ENCODE assay signal across 6 cellular contexts in genomic region chr14:105476937-105477658, GRCh38. TPM values are rescaled to one million over a fixed set of nuclear protein-coding genes. Genes with fewer than 3 reads are reported as not detected.
A peak's percentile ranks its signal among the peaks of the same experiment; 100 is the strongest.
DNase-seq lines count a peak whose midpoint lies in the region; ATAC-seq, FAIRE-seq and TF ChIP-seq lines count a peak whose summit lies in the region.

No MANE protein-coding gene starts in this region.

- H3K27ac ChIP-seq in kidney (ENCODE audit: low read depth in 2 of 2, low read length in 2 of 2) (peak overlapping the region; percentile 91 to 97), upper lobe of left lung (peak overlapping the region; percentile 86 to 98 (median 92))

- H3K4me3 Mint-ChIP-seq in activated CD8-positive, alpha-beta T cell treated with anti-CD3 and anti-CD28 coated beads for 36 hours = no peak overlapping the region
- no peak overlapping the region for H3K4me3 Mint-ChIP-seq in activated CD8-positive, alpha-beta T cell treated with anti-CD3 and anti-CD28 coated beads, Interleukin-2, amount 10 ng/mL, durations not matched to agents 7 days and 5 days

- peak overlapping the region; percentile 39 to 71 for H3K4me3 ChIP-seq in kidney (ENCODE audit: low read length in 2 of 2)
- peak overlapping the region; percentile 59 to 90 (median 85) for H3K4me3 ChIP-seq in upper lobe of left lung

- CTCF ChIA-PET in activated CD8-positive, alpha-beta T cell treated with anti-CD3 and anti-CD28 coated beads for 36 hours (lab: Charles Lee) = interaction anchor here (0.9 to 2.0 kb wide), 4 partner anchors 9 to 106 kb away, joined by 3 to 5 read pairs (median 4); no protein-coding TSS in a partner anchor
- CTCF ChIA-PET in activated CD8-positive, alpha-beta T cell treated with anti-CD3 and anti-CD28 coated beads, Interleukin-2, amount 10 ng/mL, durations not matched to agents 7 days and 5 days (lab: Charles Lee) = interaction anchor here (0.7 to 2.1 kb wide), 2 partner anchors 13 to 83 kb away, joined by 3 to 7 read pairs; no protein-coding TSS in a partner anchor

- 30 to 43% methylated on average over 4 to 13 of the region's 15 CpGs for WGBS in upper lobe of left lung, 2 donors

- peaks cover 2% of the 10 kb centered on the region for H3K36me3 Mint-ChIP-seq in activated CD8-positive, alpha-beta T cell treated with anti-CD3 and anti-CD28 coated beads for 36 hours (ENCODE audit: low read depth)
- H3K36me3 Mint-ChIP-seq in activated CD8-positive, alpha-beta T cell treated with anti-CD3 and anti-CD28 coated beads, Interleukin-2, amount 10 ng/mL, durations not matched to agents 7 days and 5 days (ENCODE audit: low read depth) = peaks cover 3% of the 10 kb centered on the region

- peak in 1 of 4 donors; percentile 15 for TF ChIP-seq POLR2A in upper lobe of left lung (IDR thresholded peaks at IDR 0.05)

- no peaks in the 10 kb centered on the region for H3K9me3 ChIP-seq in kidney (ENCODE audit: control insufficient read depth in 1 of 2, low read length in 2 of 2)
- no peaks in the 10 kb centered on the region for H3K9me3 ChIP-seq in upper lobe of left lung

- ATAC-seq in activated CD8-positive, alpha-beta T cell treated with anti-CD3 and anti-CD28 coated beads for 36 hours = no peak
- ATAC-seq in activated CD8-positive, alpha-beta T cell treated with anti-CD3 and anti-CD28 coated beads, Interleukin-2, amount 10 ng/mL, durations not matched to agents 7 days and 5 days = no peak
- no peak for ATAC-seq in upper lobe of left lung (ENCODE audit: low FRiP score in 2 of 2)
- ATAC-seq in HG03139 (IDR thresholded peaks at IDR 0.05; ENCODE audit: unreplicated experiment) = no peak

- POLR2A ChIA-PET in activated CD8-positive, alpha-beta T cell treated with anti-CD3 and anti-CD28 coated beads for 36 hours (lab: Charles Lee) = interaction anchor here (1.0 kb wide), 1 partner anchor 41 kb away, joined by 4 read pairs; no protein-coding TSS in a partner anchor
- POLR2A ChIA-PET in activated CD8-positive, alpha-beta T cell treated with anti-CD3 and anti-CD28 coated beads, Interleukin-2, amount 10 ng/mL, durations not matched to agents 7 days and 5 days (lab: Charles Lee) = interaction anchor here (0.8 kb wide), 1 partner anchor 13 kb away, joined by 4 read pairs; no protein-coding TSS in a partner anchor

- H3K27me3 Mint-ChIP-seq in activated CD8-positive, alpha-beta T cell treated with anti-CD3 and anti-CD28 coated beads for 36 hours = peaks cover 23% of the 10 kb centered on the region
- peaks cover 26% of the 10 kb centered on the region for H3K27me3 Mint-ChIP-seq in activated CD8-positive, alpha-beta T cell treated with anti-CD3 and anti-CD28 coated beads, Interleukin-2, amount 10 ng/mL, durations not matched to agents 7 days and 5 days (ENCODE audit: low read depth)

- peak in 1 of 4 donors; percentile 24 for TF ChIP-seq EP300 in upper lobe of left lung (IDR thresholded peaks at IDR 0.05)

- H3K4me1 ChIP-seq in kidney (ENCODE audit: control insufficient read depth in 1 of 2, insufficient read depth in 1 of 2, low read depth in 1 of 2, low read length in 2 of 2) (peaks cover 19 to 45% of the 10 kb centered on the region in 2 donors), upper lobe of left lung (peaks cover 46 to 93% (median 76%) of the 10 kb centered on the region in 4 donors)

- H3K4me1 Mint-ChIP-seq in activated CD8-positive, alpha-beta T cell treated with anti-CD3 and anti-CD28 coated beads for 36 hours (ENCODE audit: low read depth) = peaks cover 34% of the 10 kb centered on the region
- peaks cover 33% of the 10 kb centered on the region for H3K4me1 Mint-ChIP-seq in activated CD8-positive, alpha-beta T cell treated with anti-CD3 and anti-CD28 coated beads, Interleukin-2, amount 10 ng/mL, durations not matched to agents 7 days and 5 days (ENCODE audit: low read depth)

- FAIRE-seq in kidney (lab: Jason Lieb, UNC) = no peak

- H3K36me3 ChIP-seq in kidney (ENCODE audit: control insufficient read depth in 1 of 2, insufficient read depth in 2 of 2, low read length in 2 of 2) (peaks cover 0 to 5% of the 10 kb centered on the region in 2 donors), upper lobe of left lung (peaks cover 0 to 22% (median 6%) of the 10 kb centered on the region in 4 donors)

- H3K27me3 ChIP-seq in upper lobe of left lung = peaks cover 0 to 16% (median 8%) of the 10 kb centered on the region in 4 donors

- intact Hi-C loops in activated CD8-positive, alpha-beta T cell treated with anti-CD3 and anti-CD28 coated beads for 36 hours (cut with micrococcal nuclease) = no loop called here
- intact Hi-C loops in kidney (cut with DNase I) = no loop called here

- no peak overlapping the region for H3K27ac Mint-ChIP-seq in activated CD8-positive, alpha-beta T cell treated with anti-CD3 and anti-CD28 coated beads for 36 hours
- H3K27ac Mint-ChIP-seq in activated CD8-positive, alpha-beta T cell treated with anti-CD3 and anti-CD28 coated beads, Interleukin-2, amount 10 ng/mL, durations not matched to agents 7 days and 5 days = no peak overlapping the region

- no peak for TF ChIP-seq CTCF in activated CD8-positive, alpha-beta T cell treated with anti-CD3 and anti-CD28 coated beads for 36 hours (IDR thresholded peaks at IDR 0.05)
- TF ChIP-seq CTCF in kidney (IDR thresholded peaks at IDR 0.05; ENCODE audit: borderline replicate concordance, extremely low read depth, insufficient read depth) = no peak
- TF ChIP-seq CTCF in upper lobe of left lung (IDR thresholded peaks at IDR 0.05) = no peak

- no peaks in the 10 kb centered on the region for H3K9me3 Mint-ChIP-seq in activated CD8-positive, alpha-beta T cell treated with anti-CD3 and anti-CD28 coated beads for 36 hours
- H3K9me3 Mint-ChIP-seq in activated CD8-positive, alpha-beta T cell treated with anti-CD3 and anti-CD28 coated beads, Interleukin-2, amount 10 ng/mL, durations not matched to agents 7 days and 5 days (ENCODE audit: insufficient read depth) = no peaks in the 10 kb centered on the region

- H3K9ac ChIP-seq in kidney (ENCODE audit: low read length in 2 of 2) = peak overlapping the region in 1 of 2 donors; percentile 84

- DNase-seq in activated CD8-positive, alpha-beta T cell treated with anti-CD3 and anti-CD28 coated beads for 36 hours = peak; percentile 30
- no peak for DNase-seq in activated CD8-positive, alpha-beta T cell treated with anti-CD3 and anti-CD28 coated beads, Interleukin-2, amount 10 ng/mL, durations not matched to agents 7 days and 5 days
- DNase-seq in kidney = peak; percentile 84
- no peak for DNase-seq in upper lobe of left lung
- DNase-seq in NCI-H1436 (lab: John Stamatoyannopoulos, UW) = no peak

RNA-seq across cellular contexts. Expression of gene CRIP2, which starts 2.5 kb away (rescaled TPM):
- total RNA-seq in activated CD8-positive, alpha-beta T cell treated with anti-CD3 and anti-CD28 coated beads for 36 hours = under 1 TPM in 1 of 2 experiments, not detected in 1; 0.45 TPM
- under 1 TPM; 0.21 to 0.31 TPM for total RNA-seq in activated CD8-positive, alpha-beta T cell treated with anti-CD3 and anti-CD28 coated beads, Interleukin-2, amount 10 ng/mL, durations not matched to agents 7 days and 5 days
- 357 TPM for total RNA-seq in kidney
- 338 TPM for polyA plus RNA-seq in kidney (ENCODE audit: insufficient read depth, low read depth, low replicate concordance)
- 100 to 1,000 TPM in 5 of 6 donors, 10 to 100 TPM in 1; 55.5 to 422 (median 190) TPM for total RNA-seq in upper lobe of left lung

RNA-seq across cellular contexts. Expression of gene CRIP1, which starts 9.6 kb away (rescaled TPM):
- 10 to 100 TPM; 93.9 to 95.7 TPM for total RNA-seq in activated CD8-positive, alpha-beta T cell treated with anti-CD3 and anti-CD28 coated beads for 36 hours
- 100 to 1,000 TPM; 587 to 613 TPM for total RNA-seq in activated CD8-positive, alpha-beta T cell treated with anti-CD3 and anti-CD28 coated beads, Interleukin-2, amount 10 ng/mL, durations not matched to agents 7 days and 5 days
- 381 TPM for total RNA-seq in kidney
- 272 TPM for polyA plus RNA-seq in kidney (ENCODE audit: insufficient read depth, low read depth, low replicate concordance)
- total RNA-seq in upper lobe of left lung = 100 to 1,000 TPM in 4 of 6 donors, 10 to 100 TPM in 2; 26.2 to 425 (median 200) TPM

RNA-seq across cellular contexts. Expression of gene TEDC1, which starts 13.9 kb away (rescaled TPM):
- total RNA-seq in activated CD8-positive, alpha-beta T cell treated with anti-CD3 and anti-CD28 coated beads for 36 hours = 10 to 100 TPM; 30.1 to 31.1 TPM
- 10 to 100 TPM; 56.5 to 61.8 TPM for total RNA-seq in activated CD8-positive, alpha-beta T cell treated with anti-CD3 and anti-CD28 coated beads, Interleukin-2, amount 10 ng/mL, durations not matched to agents 7 days and 5 days
- 13.2 TPM for total RNA-seq in kidney
- polyA plus RNA-seq in kidney (ENCODE audit: insufficient read depth, low read depth, low replicate concordance) = 6.9 TPM
- total RNA-seq in upper lobe of left lung = 10 to 100 TPM; 13.8 to 38.5 (median 17.4) TPM

RNA-seq across cellular contexts. Expression of gene TMEM121, which starts 49.3 kb away (rescaled TPM):
- 10 to 100 TPM; 12.0 to 12.1 TPM for total RNA-seq in activated CD8-positive, alpha-beta T cell treated with anti-CD3 and anti-CD28 coated beads for 36 hours
- total RNA-seq in activated CD8-positive, alpha-beta T cell treated with anti-CD3 and anti-CD28 coated beads, Interleukin-2, amount 10 ng/mL, durations not matched to agents 7 days and 5 days = 1 to 10 TPM; 8.6 to 9.2 TPM
- total RNA-seq in kidney = 3.1 TPM
- polyA plus RNA-seq in kidney (ENCODE audit: insufficient read depth, low read depth, low replicate concordance) = 4.1 TPM
- 1 to 10 TPM in 4 of 6 donors, under 1 TPM in 1, not detected in 1; 0.69 to 4.6 (median 3.8) TPM for total RNA-seq in upper lobe of left lung

RNA-seq across cellular contexts. Expression of gene MTA1, which starts 57.5 kb away (rescaled TPM):
- total RNA-seq in activated CD8-positive, alpha-beta T cell treated with anti-CD3 and anti-CD28 coated beads for 36 hours = 100 to 1,000 TPM; 133 to 140 TPM
- total RNA-seq in activated CD8-positive, alpha-beta T cell treated with anti-CD3 and anti-CD28 coated beads, Interleukin-2, amount 10 ng/mL, durations not matched to agents 7 days and 5 days = 100 to 1,000 TPM; 109 to 127 TPM
- total RNA-seq in kidney (112 TPM), upper lobe of left lung (100 to 1,000 TPM in 2 of 6 donors, 10 to 100 TPM in 4; 64.8 to 315 (median 94.9) TPM)
- polyA plus RNA-seq in kidney (ENCODE audit: insufficient read depth, low read depth, low replicate concordance) = 30.4 TPM

Comparison
In these comparisons a context has a peak if more than half of its experiments do, and no peak if none do; other contexts are left out.
1. DNase-seq: peak in activated CD8-positive, alpha-beta T cell treated with anti-CD3 and anti-CD28 coated beads for 36 hours (single experiment) and kidney (single experiment); none in activated CD8-positive, alpha-beta T cell treated with anti-CD3 and anti-CD28 coated beads, Interleukin-2, amount 10 ng/mL, durations not matched to agents 7 days and 5 days (single experiment), upper lobe of left lung (0 of 2) and NCI-H1436 (single experiment).
2. RNA of gene CRIP2, which starts 2.5 kb away (total RNA-seq): 357 TPM in kidney (single experiment) and 55.5 to 422 TPM in upper lobe of left lung; 0.45 TPM in activated CD8-positive, alpha-beta T cell treated with anti-CD3 and anti-CD28 coated beads for 36 hours and 0.21 to 0.31 TPM in activated CD8-positive, alpha-beta T cell treated with anti-CD3 and anti-CD28 coated beads, Interleukin-2, amount 10 ng/mL, durations not matched to agents 7 days and 5 days; every median in the first group is over 10 times any median in the second.